In genomic region chr9:26655166-26655565, GRCh38 we compare ENCODE assay signal across 15 cellular contexts.
A peak's percentile ranks its signal among the peaks of the same experiment; 100 is the strongest.
DNase-seq lines count a peak whose midpoint lies in the region; ATAC-seq lines count a peak whose summit lies in the region.
"Had no signal": no experiment of that assay in that cellular context is flagged by ENCODE, and none has a peak within 500 bp of the region (broad histone marks: within the 10 kb centered on the region; RNA-seq: fewer than 3 reads in every experiment).

No MANE protein-coding gene starts in this region.

- no peak overlapping the region for H3K4me2 ChIP-seq in Karpas-422 (ENCODE audit: low read depth, low read length, poor library complexity, severe bottlenecking)

- H3K27ac ChIP-seq in Karpas-422 (ENCODE audit: low read length), result no peak overlapping the region
- H3K27ac ChIP-seq in SJCRH30, result no peak overlapping the region

- H3K79me2 ChIP-seq in Karpas-422 (ENCODE audit: low read length), result no peaks in the 10 kb centered on the region

- no peak overlapping the region for H3K9ac ChIP-seq in Karpas-422 (ENCODE audit: low read length)

- H3K36me3 ChIP-seq in Karpas-422 (ENCODE audit: insufficient read depth, low read length), result no peaks in the 10 kb centered on the region
- no peaks in the 10 kb centered on the region for H3K36me3 ChIP-seq in SJCRH30

- H3K4me3 ChIP-seq in Karpas-422 (ENCODE audit: low read length) (no peak overlapping the region), SJCRH30 (no peak overlapping the region)

- ATAC-seq in HG03025 (IDR thresholded peaks at IDR 0.05; ENCODE audit: low FRiP score, unreplicated experiment) (no peak), HG03045 (IDR thresholded peaks at IDR 0.05; ENCODE audit: unreplicated experiment) (no peak)

- peaks cover 28% of the 10 kb centered on the region for H3K4me1 ChIP-seq in Karpas-422 (ENCODE audit: low read length)
- H3K4me1 ChIP-seq in SJCRH30, result peaks cover 4% of the 10 kb centered on the region; the same call in 1 of the 2 replicates

- H3K9me2 ChIP-seq in Karpas-422 (replicated peaks; ENCODE audit: insufficient read depth, low read length), result no peaks in the 10 kb centered on the region

- DNase-seq in Karpas-422 (no peak), SJCRH30 (peak; percentile 57 to 69), myocyte (ENCODE audit: low read depth) (peak; percentile 9), glomerular visceral epithelial cell (ENCODE audit: extremely low spot score) (no peak)
- DNase-seq: C1 segment of cervical spinal cord; Calu3; CD4-positive, alpha-beta memory T cell; COR-L47; DMS53; DMS79 treated with DMSO at 0.1 percent for 48 hours; GF-D8; H7; HCEC 1CT had no signal

- H3K27me3 ChIP-seq in Karpas-422 (ENCODE audit: low read length) (no peaks in the 10 kb centered on the region), SJCRH30 (no peaks in the 10 kb centered on the region)

- H2AFZ ChIP-seq in Karpas-422 (ENCODE audit: low read length), result peak overlapping the region; percentile 100; the same call in 1 of the 2 replicates

- no peaks in the 10 kb centered on the region for H4K20me1 ChIP-seq in Karpas-422 (ENCODE audit: insufficient read depth, low read depth, low read length)

- no peaks in the 10 kb centered on the region for H3K9me3 ChIP-seq in Karpas-422 (ENCODE audit: low read length)
- H3K9me3 ChIP-seq in SJCRH30 (replicated peaks), result no peaks in the 10 kb centered on the region

Comparison
In these comparisons a context has a peak if more than half of its experiments do, and no peak if none do; other contexts are left out.
1. DNase-seq: peak in SJCRH30 (2 of 2) and myocyte (single experiment); none in Karpas-422 (single experiment) and glomerular visceral epithelial cell (single experiment).